Comparison of ENCODE assay signal across 8 cellular contexts in genomic region chr3:143847787-143848631, GRCh38. TPM values are rescaled to one million over a fixed set of nuclear protein-coding genes. Genes with fewer than 3 reads are reported as not detected.
A peak's percentile ranks its signal among the peaks of the same experiment; 100 is the strongest.
DNase-seq lines count a peak whose midpoint lies in the region; ATAC-seq and TF ChIP-seq lines count a peak whose summit lies in the region.

TSS of gene SLC9A9 (minus strand) at chr3:143848468. CDS start at chr3:143848322, 146 bp downstream.

- no peak for TF ChIP-seq CTCF in Calu3 (IDR thresholded peaks at IDR 0.05; ENCODE audit: unreplicated experiment)
- TF ChIP-seq CTCF in PC-9 (conservative IDR thresholded peaks at IDR 0.05): no peak
- TF ChIP-seq CTCF in glutamatergic neuron (IDR thresholded peaks at IDR 0.05; ENCODE audit: partially characterized antibody, unreplicated experiment): no peak

- H4K20me1 ChIP-seq in PC-9 (ENCODE audit: insufficient read depth): no peaks in the 10 kb centered on the region

- H3K9me2 ChIP-seq in PC-9 (ENCODE audit: insufficient read depth): no peaks in the 10 kb centered on the region

- H3K9me3 ChIP-seq in PC-9 (ENCODE audit: insufficient read depth, low read depth): no peaks in the 10 kb centered on the region

- H3K36me3 Mint-ChIP-seq in Calu3 (ENCODE audit: insufficient read depth, unreplicated experiment) (no peaks in the 10 kb centered on the region), glutamatergic neuron (ENCODE audit: unreplicated experiment) (no peaks in the 10 kb centered on the region)
- no peaks in the 10 kb centered on the region for H3K36me3 Mint-ChIP-seq in activated naive CD8-positive, alpha-beta T cell treated with anti-CD3 and anti-CD28 coated beads for 36 hours

- H3K27me3 Mint-ChIP-seq in Calu3 (ENCODE audit: unreplicated experiment) (no peaks in the 10 kb centered on the region), glutamatergic neuron (ENCODE audit: unreplicated experiment) (peaks cover 10% of the 10 kb centered on the region)
- H3K27me3 Mint-ChIP-seq in activated naive CD8-positive, alpha-beta T cell treated with anti-CD3 and anti-CD28 coated beads for 36 hours: peaks cover 3% of the 10 kb centered on the region

- H3K4me1 Mint-ChIP-seq in Calu3 (ENCODE audit: low read depth, unreplicated experiment): peaks cover 9% of the 10 kb centered on the region
- H3K4me1 Mint-ChIP-seq in activated naive CD8-positive, alpha-beta T cell treated with anti-CD3 and anti-CD28 coated beads for 36 hours: peaks cover 39% of the 10 kb centered on the region
- H3K4me1 Mint-ChIP-seq in glutamatergic neuron (ENCODE audit: low read depth, unreplicated experiment): peaks cover 35% of the 10 kb centered on the region

- BruUV-seq in Calu3 (replicated peaks; lab: Mats Ljungman, UMichigan) (no TSS peak), PC-9 (replicated peaks; lab: Mats Ljungman, UMichigan) (no TSS peak)

- 0 out of 2 replicates have a peak, but pooled peaks cover 10% of the 10 kb centered on the region for H3K4me1 ChIP-seq in PC-9 (replicated peaks; ENCODE audit: insufficient read depth)

- peak within 1 kb of the TSS; percentile 76 for H2AFZ ChIP-seq in PC-9

- H3K27ac ChIP-seq in PC-9: no peak within 1 kb of the TSS

- ATAC-seq in GM19351 (IDR thresholded peaks at IDR 0.05; ENCODE audit: unreplicated experiment) (peak; percentile 81), HG03378 (IDR thresholded peaks at IDR 0.05; ENCODE audit: unreplicated experiment) (peak; percentile 91)

- intact Hi-C loops in Calu3 (cut with micrococcal nuclease; ENCODE audit: unreplicated experiment) (no loop called here), PC-9 (cut with micrococcal nuclease; ENCODE audit: unreplicated experiment) (no loop called here)

- H3K9me3 Mint-ChIP-seq in Calu3 (ENCODE audit: low read depth, unreplicated experiment): no peaks in the 10 kb centered on the region
- H3K9me3 Mint-ChIP-seq in activated naive CD8-positive, alpha-beta T cell treated with anti-CD3 and anti-CD28 coated beads for 36 hours: no peaks in the 10 kb centered on the region
- peaks cover 9% of the 10 kb centered on the region for H3K9me3 Mint-ChIP-seq in glutamatergic neuron (ENCODE audit: unreplicated experiment)

- no peaks in the 10 kb centered on the region for H3K27me3 ChIP-seq in PC-9 (ENCODE audit: insufficient read depth, low read depth)

- H3K79me2 ChIP-seq in PC-9 (ENCODE audit: low read depth): no peaks in the 10 kb centered on the region

- H3K27ac Mint-ChIP-seq in Calu3 (ENCODE audit: unreplicated experiment): no peak within 1 kb of the TSS
- H3K27ac Mint-ChIP-seq in activated naive CD8-positive, alpha-beta T cell treated with anti-CD3 and anti-CD28 coated beads for 36 hours: peak within 1 kb of the TSS; percentile 87
- H3K27ac Mint-ChIP-seq in glutamatergic neuron (ENCODE audit: unreplicated experiment): peak within 1 kb of the TSS; percentile 95

- H3K4me3 Mint-ChIP-seq in Calu3 (ENCODE audit: low read depth, unreplicated experiment) (peak within 1 kb of the TSS; percentile 71), glutamatergic neuron (ENCODE audit: unreplicated experiment) (peak within 1 kb of the TSS; percentile 89)
- peak within 1 kb of the TSS; percentile 86 for H3K4me3 Mint-ChIP-seq in activated naive CD8-positive, alpha-beta T cell treated with anti-CD3 and anti-CD28 coated beads for 36 hours

- CTCF ChIA-PET in Calu3 (lab: Charles Lee): no interaction called here
- CTCF ChIA-PET in PC-9 (lab: Charles Lee): no interaction called here

- POLR2A ChIA-PET in PC-9 (lab: Charles Lee; ENCODE audit: unreplicated experiment): no interaction called here

- DNase-seq in Calu3 (no peak), PC-9 (no peak), glutamatergic neuron (peak; percentile 44), non-pigmented ciliary epithelial cell (ENCODE audit: low read depth) (peak; percentile 40), SW 1271 (lab: John Stamatoyannopoulos, UW) (no peak)
- no peak for DNase-seq in activated naive CD8-positive, alpha-beta T cell treated with anti-CD3 and anti-CD28 coated beads for 36 hours

- peak within 1 kb of the TSS; percentile 58 for H3K4me2 ChIP-seq in PC-9

- H3F3A ChIP-seq in PC-9 (ENCODE audit: insufficient read depth, low read depth): no peaks in the 10 kb centered on the region; the same call in 1 of the 2 replicates

- peak within 1 kb of the TSS; percentile 31; the same call in 1 of the 2 replicates for H3K4me3 ChIP-seq in PC-9

- no peaks in the 10 kb centered on the region for H3K36me3 ChIP-seq in PC-9 (ENCODE audit: low read depth)

RNA-seq across cellular contexts. Expression of gene SLC9A9, which starts in this region (rescaled TPM):
- 1.5 and 2.4 TPM in 2 replicates for total RNA-seq in Calu3 (2022)
- total RNA-seq in PC-9 (2021): 1.7 and 2.7 TPM in 2 replicates
- total RNA-seq in activated naive CD8-positive, alpha-beta T cell treated with anti-CD3 and anti-CD28 coated beads for 36 hours: 1 to 10 TPM; 2.1 to 2.3 TPM
- total RNA-seq in glutamatergic neuron (ENCODE audit: unreplicated experiment): 11.4 TPM

Comparison
In these comparisons a context has a peak if more than half of its experiments do, and no peak if none do; other contexts are left out.
1. DNase-seq: peak in glutamatergic neuron (single experiment) and non-pigmented ciliary epithelial cell (single experiment); none in Calu3 (single experiment), PC-9 (0 of 2), activated naive CD8-positive, alpha-beta T cell treated with anti-CD3 and anti-CD28 coated beads for 36 hours (single experiment) and SW 1271 (0 of 2).
2. Peak in every context shown above with its lines, with median percentiles within 50 percentile points of each other: H3K4me3 Mint-ChIP-seq.